10 cellular contexts compared by ENCODE assay signal in the genomic region with DNA sequence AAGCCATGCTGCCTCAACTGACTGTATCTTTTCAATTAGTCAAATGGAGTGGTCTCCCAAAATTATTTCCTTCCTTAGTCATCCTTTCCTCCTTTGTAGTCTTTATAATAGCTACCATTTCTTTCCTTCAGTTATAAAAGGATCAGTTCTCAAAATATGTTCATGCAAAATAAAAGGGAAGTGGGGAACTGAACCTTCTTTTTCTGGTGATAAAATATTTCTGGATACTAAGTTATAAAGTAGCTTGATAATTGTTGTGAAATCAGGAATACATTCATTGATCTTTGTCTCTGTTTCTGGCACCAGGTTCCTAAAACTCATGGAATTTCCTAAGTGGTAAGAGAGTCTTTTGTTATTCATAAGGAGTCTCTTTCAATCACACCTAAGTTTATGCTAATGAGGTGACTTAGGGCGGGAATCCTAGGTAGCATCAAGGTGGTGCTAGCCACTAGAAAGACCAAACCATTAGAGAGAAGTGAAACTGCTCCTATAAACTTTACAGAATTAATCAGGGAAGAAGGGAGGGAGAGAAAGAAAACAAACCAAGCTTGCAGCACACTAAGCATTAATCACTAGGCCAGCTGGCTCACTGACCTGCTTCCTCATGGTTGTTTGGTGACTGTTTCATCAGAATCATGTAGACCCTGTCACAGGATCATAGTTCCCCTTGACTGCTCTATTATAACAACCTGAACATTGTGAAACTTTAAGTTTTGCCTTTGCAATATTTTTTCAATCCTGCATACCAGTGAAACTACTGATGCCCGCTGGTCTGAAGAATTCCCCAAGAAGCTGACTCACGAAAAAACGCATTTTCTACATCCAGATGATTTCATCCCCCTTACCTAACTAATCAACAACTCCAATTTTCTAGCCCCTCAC.
DNase-seq lines count a peak whose midpoint lies in the region; ATAC-seq, FAIRE-seq and TF ChIP-seq lines count a peak whose summit lies in the region.
"Had no signal": no experiment of that assay in that cellular context is flagged by ENCODE, and none has a peak within 500 bp of the region (broad histone marks: within the 10 kb centered on the region; RNA-seq: fewer than 3 reads in every experiment).

No MANE protein-coding gene starts in this region.

- ATAC-seq in Panc1 (no peak), pancreas (peak in 3 of 4 donors; percentile 29 to 72 (median 38))

- BruUV-seq in Panc1 (replicated peaks; lab: Mats Ljungman, UMichigan) = no TSS peak

- FAIRE-seq in pancreas (lab: Jason Lieb, UNC) = no peak

- peak; percentile 26 for DNase-seq in ELF-1 (ENCODE audit: low read depth, low spot score)
- peak; percentile 12 for DNase-seq in Panc1 (ENCODE audit: low read depth, low spot score)
- DNase-seq in fibroblast of pulmonary artery (ENCODE audit: low read depth) = peak; percentile 98
- no peak for DNase-seq in pancreas
- DNase-seq in hippocampal formation (lab: John Stamatoyannopoulos, UW) = no peak
- no peak for DNase-seq in coronary artery (ENCODE audit: low spot score)
- no peak for DNase-seq in HuH-7.5 (ENCODE audit: low spot score)
- DNase-seq in NK-92 treated with Interleukin-12 subunit alpha and Interleukin-12 subunit beta, amount 100 ng/mL, for 24 hours (lab: John Stamatoyannopoulos, UW) = no peak
- DNase-seq: anterior cingulate cortex, GDM1 had no signal

- no peaks in the 10 kb centered on the region for H3K9me3 ChIP-seq in Panc1 (ENCODE audit: control insufficient read depth, insufficient read depth, low read depth, low read length)
- H3K9me3 ChIP-seq in pancreas = no peaks in the 10 kb centered on the region

- intact Hi-C loops in Panc1 (cut with micrococcal nuclease; ENCODE audit: unreplicated experiment) (no loop called here), pancreas (cut with DNase I) (no loop called here)

- H3K4me1 ChIP-seq in Panc1 (ENCODE audit: control insufficient read depth, insufficient read depth, low read length) = no peaks in the 10 kb centered on the region
- no peaks in the 10 kb centered on the region for H3K4me1 ChIP-seq in pancreas

- in situ Hi-C loops in Panc1 (cut with HindIII; ENCODE audit: low pct_unique_long_range_greater_than_20kb, low sequenced_read_pairs) = no loop called here

- H3K27me3 ChIP-seq in Panc1 (ENCODE audit: control insufficient read depth, insufficient read depth, low read length) = no peaks in the 10 kb centered on the region
- H3K27me3 ChIP-seq in pancreas = no peaks in the 10 kb centered on the region

- H3K4me3 ChIP-seq in Panc1 (ENCODE audit: low read depth in 2 of 2, low read length in 2 of 2) (no peak overlapping the region), fibroblast of pulmonary artery (replicated peaks; ENCODE audit: low read depth, low read length) (peak overlapping the region; percentile 17), pancreas (no peak overlapping the region), coronary artery (no peak overlapping the region)

- H3K27ac ChIP-seq in Panc1 (ENCODE audit: low read length) (no peak overlapping the region), pancreas (no peak overlapping the region), coronary artery (peak overlapping the region in 1 of 2 donors; percentile 39)

- WGBS in pancreas, 2 donors = 63 to 64% methylated on average over 4 of the region's 4 CpGs

- CTCF ChIA-PET in Panc1 (lab: Charles Lee) = no interaction called here

- POLR2A ChIA-PET in Panc1 (lab: Charles Lee) = no interaction called here

- TF ChIP-seq CTCF in Panc1 (IDR thresholded peaks at IDR 0.05) (no peak), fibroblast of pulmonary artery (IDR thresholded peaks at IDR 0.05; ENCODE audit: low read length, missing control alignments) (no peak), pancreas (IDR thresholded peaks at IDR 0.05) (no peak), coronary artery (IDR thresholded peaks at IDR 0.05) (no peak)

- H3K36me3 ChIP-seq in Panc1 (ENCODE audit: control insufficient read depth, insufficient read depth, low read length) (no peaks in the 10 kb centered on the region), pancreas (no peaks in the 10 kb centered on the region)

Comparison
In these comparisons a context has a peak if more than half of its experiments do, and no peak if none do; other contexts are left out.
1. DNase-seq: peak in ELF-1 (single experiment), Panc1 (single experiment) and fibroblast of pulmonary artery (single experiment); none in pancreas (0 of 6), hippocampal formation (0 of 2), coronary artery (single experiment), HuH-7.5 (single experiment) and NK-92 treated with Interleukin-12 subunit alpha and Interleukin-12 subunit beta, amount 100 ng/mL, for 24 hours (single experiment).